ENCODE assay signal across 28 cellular contexts in genomic region chr3:24500806-24501205, GRCh38. TPM values are rescaled to one million over a fixed set of nuclear protein-coding genes. Genes with fewer than 3 reads are reported as not detected.
"Had no signal": no experiment of that assay in that cellular context is flagged by ENCODE, and none has a peak within 500 bp of the region (broad histone marks: within the 10 kb centered on the region; RNA-seq: fewer than 3 reads in every experiment).

No MANE protein-coding gene starts in this region.

- H3K9me3 ChIP-seq: ascending aorta, SJCRH30 had no signal

- H3K4me3 ChIP-seq: ascending aorta, SJCRH30, SK-N-MC had no signal

- H3K4me1 ChIP-seq: SJCRH30 had no signal

- DNase-seq: activated CD4-positive, alpha-beta T cell treated with anti-CD3 and anti-CD28 coated beads, Interleukin-2, amount 10 ng/mL, durations not matched to agents 24 days and 14 days; activated CD4-positive, alpha-beta T cell treated with anti-CD3 and anti-CD28 coated beads, Interleukin-2, amount 50 U/mL, for 4 hours; activated CD8-positive, alpha-beta T cell treated with anti-CD3 and anti-CD28 coated beads, Interleukin-2, amount 10 ng/mL, durations not matched to agents 7 days and 5 days; activated gamma-delta T cell; activated naive CD4-positive, alpha-beta T cell treated with Interleukin-2 at 50 U/mL for 16 hours; activated naive CD8-positive, alpha-beta T cell treated with anti-CD3 and anti-CD28 coated beads, Interleukin-2, amount 10 ng/mL, durations not matched to agents 7 days and 5 days; activated T-cell treated with anti-CD3 and anti-CD28 coated beads, Interleukin-2, amount 50 U/mL, for 24 hours; amygdala; caudate nucleus; cerebellar nuclear complex; NCI-H1092 treated with DMSO at 0.1 percent for 48 hours; NCI-H1417; NCI-H146; NCI-H187; NCI-H2029 treated with DMSO at 0.1 percent for 48 hours; NCI-H2107; NCI-H2171; NCI-H510A; NCI-H526; NCI-H748 treated with DMSO at 0.1 percent for 48 hours; NK-92 treated with Interleukin-12 subunit alpha and Interleukin-12 subunit beta, amount 100 ng/mL, for 24 hours; SHP77; SJCRH30 had no signal

- FAIRE-seq: TTC549 had no signal

- ATAC-seq: activated CD8-positive, alpha-beta T cell treated with anti-CD3 and anti-CD28 coated beads, Interleukin-2, amount 10 ng/mL, durations not matched to agents 7 days and 5 days had no signal

- H3K36me3 ChIP-seq: ascending aorta, SJCRH30 had no signal

- H3K27me3 ChIP-seq: ascending aorta had no signal

- H3K27ac ChIP-seq: ascending aorta, SJCRH30, SK-N-MC had no signal

RNA-seq across cellular contexts. Expression of gene THRB, which starts 6.2 kb away (rescaled TPM):
- total RNA-seq: activated CD4-positive, alpha-beta T cell treated with anti-CD3 and anti-CD28 coated beads, Interleukin-2, amount 10 ng/mL, durations not matched to agents 24 days and 14 days; activated CD8-positive, alpha-beta T cell treated with anti-CD3 and anti-CD28 coated beads, Interleukin-2, amount 10 ng/mL, durations not matched to agents 7 days and 5 days; activated naive CD8-positive, alpha-beta T cell treated with anti-CD3 and anti-CD28 coated beads, Interleukin-2, amount 10 ng/mL, durations not matched to agents 7 days and 5 days; activated T-helper 2 cell treated with anti-CD3 and anti-CD28 coated beads, Interferon-gamma antibody, Interleukin-2, Interleukin-4, amounts not matched to agents 10 μg/mL and 5 μg/mL and 100 μg/mL, durations not matched to agents 14 hours and 24 hours and 36 hours; OCI-LY7; SJCRH30 had no signal
